8 cellular contexts compared by ENCODE assay signal in the genomic region with DNA sequence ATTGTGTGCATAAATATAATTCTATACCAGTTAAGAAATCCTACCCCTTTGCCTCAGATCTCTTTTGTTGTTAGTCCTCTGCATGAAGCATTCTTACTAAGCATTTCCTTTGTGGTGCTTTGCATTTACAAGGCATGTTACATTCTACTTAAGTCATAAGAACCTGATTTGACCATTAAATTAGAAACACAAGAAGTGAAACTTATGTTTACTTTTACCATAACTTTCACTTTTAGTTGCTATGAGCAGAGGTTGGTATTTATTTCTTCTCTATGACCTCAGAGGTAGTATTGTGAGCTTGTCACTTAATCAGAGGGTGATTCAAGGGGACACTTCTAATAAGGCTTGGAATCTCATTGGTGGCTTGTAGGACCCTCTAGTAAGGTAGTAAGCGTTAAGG. TPM values are rescaled to one million over a fixed set of nuclear protein-coding genes. Genes with fewer than 3 reads are reported as not detected.
DNase-seq lines count a peak whose midpoint lies in the region; ATAC-seq and TF ChIP-seq lines count a peak whose summit lies in the region.

No MANE protein-coding gene starts in this region.

- H3K9me3 Mint-ChIP-seq in activated T-helper 2 cell treated with anti-CD3 and anti-CD28 coated beads, Interferon-gamma antibody, Interleukin-2, Interleukin-4, amounts not matched to agents 10 μg/mL and 5 μg/mL and 100 μg/mL, durations not matched to agents 14 hours and 24 hours and 36 hours: no peaks in the 10 kb centered on the region
- no peaks in the 10 kb centered on the region for H3K9me3 Mint-ChIP-seq in osteocyte (ENCODE audit: unreplicated experiment)
- H3K9me3 Mint-ChIP-seq in glutamatergic neuron (ENCODE audit: unreplicated experiment): no peaks in the 10 kb centered on the region

- TF ChIP-seq CTCF in BJ (IDR thresholded peaks at IDR 0.05; ENCODE audit: insufficient read depth, low read depth, low read length) (no peak), osteocyte (IDR thresholded peaks at IDR 0.05) (no peak), glutamatergic neuron (IDR thresholded peaks at IDR 0.05; ENCODE audit: partially characterized antibody, unreplicated experiment) (no peak)

- intact Hi-C loops in activated T-helper 2 cell treated with anti-CD3 and anti-CD28 coated beads, Interferon-gamma antibody, Interleukin-2, Interleukin-4, amounts not matched to agents 10 μg/mL and 5 μg/mL and 100 μg/mL, durations not matched to agents 14 hours and 24 hours and 36 hours (cut with micrococcal nuclease): loop anchor here (1.0 to 5.0 kb wide), 4 partner anchors 8 to 918 kb away; partner anchors contain the start of gene CEP350

- no peak overlapping the region for H3K4me3 ChIP-seq in BJ (ENCODE audit: low read depth, low read length)

- no peaks in the 10 kb centered on the region for H3K36me3 ChIP-seq in BJ (ENCODE audit: control insufficient read depth, insufficient read depth, low read length)

- H3K27ac Mint-ChIP-seq in activated T-helper 2 cell treated with anti-CD3 and anti-CD28 coated beads, Interferon-gamma antibody, Interleukin-2, Interleukin-4, amounts not matched to agents 10 μg/mL and 5 μg/mL and 100 μg/mL, durations not matched to agents 14 hours and 24 hours and 36 hours: peak overlapping the region; percentile 82
- peak overlapping the region; percentile 80 for H3K27ac Mint-ChIP-seq in osteocyte (ENCODE audit: unreplicated experiment)
- H3K27ac Mint-ChIP-seq in glutamatergic neuron (ENCODE audit: unreplicated experiment): no peak overlapping the region

- DNase-seq in BJ (ENCODE audit: low read depth) (peak; percentile 65), GM19238 (ENCODE audit: insufficient read length, low spot score) (peak; percentile 30), osteocyte (ENCODE audit: extremely low spot score, unreplicated experiment) (no peak), glutamatergic neuron (no peak), NCI-H510A treated with DMSO at 0.1 percent for 48 hours (lab: John Stamatoyannopoulos, UW) (no peak), NCI-H526 (lab: John Stamatoyannopoulos, UW) (no peak)
- DNase-seq in activated T-helper 2 cell treated with anti-CD3 and anti-CD28 coated beads, Interferon-gamma antibody, Interleukin-2, Interleukin-4, amounts not matched to agents 10 μg/mL and 5 μg/mL and 100 μg/mL, durations not matched to agents 14 hours and 24 hours and 36 hours (ENCODE audit: low spot score): no peak

- POLR2A ChIA-PET in BJ (lab: Charles Lee): no interaction called here

- ATAC-seq in HG03135 (IDR thresholded peaks at IDR 0.05; ENCODE audit: unreplicated experiment): peak; percentile 82

- peaks cover 77% of the 10 kb centered on the region for H3K4me1 Mint-ChIP-seq in activated T-helper 2 cell treated with anti-CD3 and anti-CD28 coated beads, Interferon-gamma antibody, Interleukin-2, Interleukin-4, amounts not matched to agents 10 μg/mL and 5 μg/mL and 100 μg/mL, durations not matched to agents 14 hours and 24 hours and 36 hours (ENCODE audit: low read depth)
- H3K4me1 Mint-ChIP-seq in osteocyte (ENCODE audit: unreplicated experiment) (peaks cover 53% of the 10 kb centered on the region), glutamatergic neuron (ENCODE audit: low read depth, unreplicated experiment) (peaks cover 39% of the 10 kb centered on the region)

- peaks cover 4% of the 10 kb centered on the region for H3K36me3 Mint-ChIP-seq in activated T-helper 2 cell treated with anti-CD3 and anti-CD28 coated beads, Interferon-gamma antibody, Interleukin-2, Interleukin-4, amounts not matched to agents 10 μg/mL and 5 μg/mL and 100 μg/mL, durations not matched to agents 14 hours and 24 hours and 36 hours (ENCODE audit: low read depth)
- H3K36me3 Mint-ChIP-seq in osteocyte (ENCODE audit: unreplicated experiment) (no peaks in the 10 kb centered on the region), glutamatergic neuron (ENCODE audit: unreplicated experiment) (no peaks in the 10 kb centered on the region)

- CTCF ChIA-PET in BJ (lab: Yijun Ruan, JAX): interaction anchor here (0.7 kb wide), 1 partner anchor 491 kb away, joined by 3 read pairs; no protein-coding TSS in a partner anchor

- H3K27me3 ChIP-seq in BJ (ENCODE audit: control insufficient read depth, insufficient read depth, low read length): no peaks in the 10 kb centered on the region

- H3K27me3 Mint-ChIP-seq in activated T-helper 2 cell treated with anti-CD3 and anti-CD28 coated beads, Interferon-gamma antibody, Interleukin-2, Interleukin-4, amounts not matched to agents 10 μg/mL and 5 μg/mL and 100 μg/mL, durations not matched to agents 14 hours and 24 hours and 36 hours (ENCODE audit: low read depth): no peaks in the 10 kb centered on the region
- H3K27me3 Mint-ChIP-seq in osteocyte (ENCODE audit: unreplicated experiment) (no peaks in the 10 kb centered on the region), glutamatergic neuron (ENCODE audit: unreplicated experiment) (no peaks in the 10 kb centered on the region)

- no peak overlapping the region for H3K4me3 Mint-ChIP-seq in activated T-helper 2 cell treated with anti-CD3 and anti-CD28 coated beads, Interferon-gamma antibody, Interleukin-2, Interleukin-4, amounts not matched to agents 10 μg/mL and 5 μg/mL and 100 μg/mL, durations not matched to agents 14 hours and 24 hours and 36 hours (ENCODE audit: low read depth)
- H3K4me3 Mint-ChIP-seq in osteocyte (ENCODE audit: unreplicated experiment): no peak overlapping the region
- no peak overlapping the region for H3K4me3 Mint-ChIP-seq in glutamatergic neuron (ENCODE audit: unreplicated experiment)

RNA-seq across cellular contexts. Expression of gene FAM20B, which starts 9.0 kb away (rescaled TPM):
- 30.0 and 36.2 TPM in 2 replicates for polyA plus RNA-seq in BJ (2011; rRNA removed)
- 31.5 and 37.7 TPM in 2 replicates for polyA minus RNA-seq in BJ (2011; rRNA and poly(A)+ RNA removed)
- 38.1 and 39.7 TPM in 2 replicates for total RNA-seq in activated T-helper 2 cell treated with anti-CD3 and anti-CD28 coated beads, Interferon-gamma antibody, Interleukin-2, Interleukin-4, amounts not matched to agents 10 μg/mL and 5 μg/mL and 100 μg/mL, durations not matched to agents 14 hours and 24 hours and 36 hours
- total RNA-seq in osteocyte: 31.6 and 39.0 TPM in 2 replicates
- 39.3 TPM for total RNA-seq in glutamatergic neuron (ENCODE audit: unreplicated experiment)

RNA-seq across cellular contexts. Expression of gene TOR3A, which starts 47.1 kb away (rescaled TPM):
- 25.7 and 30.8 TPM in 2 replicates for polyA plus RNA-seq in BJ (2011; rRNA removed)
- polyA minus RNA-seq in BJ (2011; rRNA and poly(A)+ RNA removed): 28.5 and 37.1 TPM in 2 replicates
- total RNA-seq in activated T-helper 2 cell treated with anti-CD3 and anti-CD28 coated beads, Interferon-gamma antibody, Interleukin-2, Interleukin-4, amounts not matched to agents 10 μg/mL and 5 μg/mL and 100 μg/mL, durations not matched to agents 14 hours and 24 hours and 36 hours: 34.1 and 35.3 TPM in 2 replicates
- total RNA-seq in osteocyte: 21.1 and 24.8 TPM in 2 replicates
- total RNA-seq in glutamatergic neuron (ENCODE audit: unreplicated experiment): 8.2 TPM

Comparison
In these comparisons a context has a peak if more than half of its experiments do, and no peak if none do; other contexts are left out.
1. DNase-seq: peak in BJ (single experiment) and GM19238 (single experiment); none in activated T-helper 2 cell treated with anti-CD3 and anti-CD28 coated beads, Interferon-gamma antibody, Interleukin-2, Interleukin-4, amounts not matched to agents 10 μg/mL and 5 μg/mL and 100 μg/mL, durations not matched to agents 14 hours and 24 hours and 36 hours (single experiment), osteocyte (single experiment), glutamatergic neuron (single experiment), NCI-H510A treated with DMSO at 0.1 percent for 48 hours (single experiment) and NCI-H526 (0 of 2).